ENCODE assay signal across 7 cellular contexts in the genomic region with DNA sequence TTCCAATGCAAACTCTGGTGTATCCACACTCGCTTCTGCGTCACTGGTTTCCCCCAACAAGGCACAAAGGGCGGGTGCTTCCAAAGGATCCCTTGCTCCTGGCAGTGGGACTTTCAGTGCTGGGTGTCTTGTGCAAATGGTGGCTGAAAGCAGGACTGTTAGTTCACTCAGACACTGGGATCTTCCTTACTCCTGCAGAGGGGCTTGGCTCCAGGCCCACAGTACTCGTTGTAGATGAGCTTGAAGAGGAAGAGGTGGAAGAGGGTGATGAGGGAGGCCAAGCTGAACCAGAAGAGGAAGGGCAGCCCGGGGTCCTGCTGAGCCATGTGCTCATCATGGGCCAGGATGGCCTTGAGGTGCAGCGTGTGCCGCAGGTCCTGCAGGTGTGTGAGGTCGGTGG. TPM values are rescaled to one million over a fixed set of nuclear protein-coding genes. Genes with fewer than 3 reads are reported as not detected.
A peak's percentile ranks its signal among the peaks of the same experiment; 100 is the strongest.
DNase-seq lines count a peak whose midpoint lies in the region; ATAC-seq and TF ChIP-seq lines count a peak whose summit lies in the region.
"Not testable (repeated sequence)": the region's sequence is repeated elsewhere in the genome, so short reads cannot be mapped to it uniquely, and the experiment has no call there.

No MANE protein-coding gene starts in this region.

- POLR2A ChIA-PET in activated naive CD8-positive, alpha-beta T cell treated with anti-CD3 and anti-CD28 coated beads, Interleukin-2, amount 10 ng/mL, durations not matched to agents 7 days and 5 days (lab: Charles Lee); naive thymus-derived CD4-positive, alpha-beta T cell (lab: Charles Lee): not testable (repeated sequence)

- not testable (repeated sequence) for H3K4me3 ChIP-seq in naive thymus-derived CD4-positive, alpha-beta T cell (ENCODE audit: low read length); osteoblast (ENCODE audit: insufficient read depth, low read length)

- H3K27ac Mint-ChIP-seq in activated naive CD8-positive, alpha-beta T cell treated with anti-CD3 and anti-CD28 coated beads, Interleukin-2, amount 10 ng/mL, durations not matched to agents 7 days and 5 days = peak overlapping the region; percentile 10
- H3K27ac Mint-ChIP-seq in naive thymus-derived CD4-positive, alpha-beta T cell; stimulated activated memory B cell treated with anti-CD40 and anti-IgM and Interleukin-4, amounts not matched to agents 10 μg/mL and 1 μg/mL and 100 μg/mL, for 72 hours: not testable (repeated sequence)

- intact Hi-C loops in naive thymus-derived CD4-positive, alpha-beta T cell (cut with micrococcal nuclease) = not testable (repeated sequence)

- ATAC-seq in activated naive CD8-positive, alpha-beta T cell treated with anti-CD3 and anti-CD28 coated beads, Interleukin-2, amount 10 ng/mL, durations not matched to agents 7 days and 5 days (ENCODE audit: low read depth); stimulated activated memory B cell treated with anti-CD40 and anti-IgM and Interleukin-4, amounts not matched to agents 10 μg/mL and 1 μg/mL and 100 μg/mL, for 72 hours: not testable (repeated sequence)
- ATAC-seq in foreskin keratinocyte (peak; percentile 5), left lobe of liver (peak; percentile 9)
- ATAC-seq in naive thymus-derived CD4-positive, alpha-beta T cell = peak; percentile 19

- not testable (repeated sequence) for H3K9me3 ChIP-seq in naive thymus-derived CD4-positive, alpha-beta T cell (ENCODE audit: control insufficient read depth in 2 of 3, low read length in 3 of 3); osteoblast (ENCODE audit: low read depth, low read length)

- not testable (repeated sequence) for H3K4me2 ChIP-seq in osteoblast (ENCODE audit: insufficient read depth, low read length)

- DNase-seq in GM10266 (ENCODE audit: extremely low spot score) (peak; percentile 10), osteoblast (ENCODE audit: insufficient read length, low spot score, missing footprints) (peak; percentile 48)
- not testable (repeated sequence) for DNase-seq in activated naive CD8-positive, alpha-beta T cell treated with anti-CD3 and anti-CD28 coated beads, Interleukin-2, amount 10 ng/mL, durations not matched to agents 7 days and 5 days; foreskin keratinocyte; left lobe of liver (ENCODE audit: low spot score); naive thymus-derived CD4-positive, alpha-beta T cell

- peaks cover 38% of the 10 kb centered on the region for H3K36me3 Mint-ChIP-seq in activated naive CD8-positive, alpha-beta T cell treated with anti-CD3 and anti-CD28 coated beads, Interleukin-2, amount 10 ng/mL, durations not matched to agents 7 days and 5 days
- peaks cover 0 to 55% (median 34%) of the 10 kb centered on the region in 5 donors for H3K36me3 Mint-ChIP-seq in naive thymus-derived CD4-positive, alpha-beta T cell
- peaks cover 44% of the 10 kb centered on the region for H3K36me3 Mint-ChIP-seq in stimulated activated memory B cell treated with anti-CD40 and anti-IgM and Interleukin-4, amounts not matched to agents 10 μg/mL and 1 μg/mL and 100 μg/mL, for 72 hours

- TF ChIP-seq CTCF in GM10266 (IDR thresholded peaks at IDR 0.05; ENCODE audit: control insufficient read depth, insufficient read depth, low read depth, missing control alignments); foreskin keratinocyte (conservative IDR thresholded peaks at IDR 0.05); osteoblast (IDR thresholded peaks at IDR 0.05; ENCODE audit: extremely low read depth, low read depth, low read length): not testable (repeated sequence)

- H3K36me3 ChIP-seq in naive thymus-derived CD4-positive, alpha-beta T cell (ENCODE audit: control insufficient read depth in 2 of 3, insufficient read depth in 3 of 3, low read length in 3 of 3) = peaks cover 0 to 13% (median 0%) of the 10 kb centered on the region in 3 experiments
- peaks cover 22% of the 10 kb centered on the region for H3K36me3 ChIP-seq in osteoblast (ENCODE audit: insufficient read depth, low read length)

- not testable (repeated sequence) for H3K27me3 ChIP-seq in foreskin keratinocyte; naive thymus-derived CD4-positive, alpha-beta T cell (ENCODE audit: control insufficient read depth in 2 of 2, insufficient read depth in 2 of 2, low read length in 2 of 2); osteoblast (ENCODE audit: insufficient read depth, low read length)

- H3K27ac ChIP-seq in foreskin keratinocyte; naive thymus-derived CD4-positive, alpha-beta T cell (ENCODE audit: low read depth, low read length); osteoblast (ENCODE audit: low read depth, low read length): not testable (repeated sequence)

- not testable (repeated sequence) for H3K4me3 Mint-ChIP-seq in activated naive CD8-positive, alpha-beta T cell treated with anti-CD3 and anti-CD28 coated beads, Interleukin-2, amount 10 ng/mL, durations not matched to agents 7 days and 5 days; naive thymus-derived CD4-positive, alpha-beta T cell
- peak overlapping the region; percentile 32 for H3K4me3 Mint-ChIP-seq in stimulated activated memory B cell treated with anti-CD40 and anti-IgM and Interleukin-4, amounts not matched to agents 10 μg/mL and 1 μg/mL and 100 μg/mL, for 72 hours

- not testable (repeated sequence) for H3K4me1 ChIP-seq in foreskin keratinocyte; naive thymus-derived CD4-positive, alpha-beta T cell (ENCODE audit: control insufficient read depth in 2 of 2, insufficient read depth in 2 of 2, low read length in 2 of 2); osteoblast (ENCODE audit: insufficient read depth, low read length)

- peaks cover 55% of the 10 kb centered on the region for H4K20me1 ChIP-seq in osteoblast (ENCODE audit: insufficient read depth, low read length)

- H3K27me3 Mint-ChIP-seq in activated naive CD8-positive, alpha-beta T cell treated with anti-CD3 and anti-CD28 coated beads, Interleukin-2, amount 10 ng/mL, durations not matched to agents 7 days and 5 days; naive thymus-derived CD4-positive, alpha-beta T cell; stimulated activated memory B cell treated with anti-CD40 and anti-IgM and Interleukin-4, amounts not matched to agents 10 μg/mL and 1 μg/mL and 100 μg/mL, for 72 hours: not testable (repeated sequence)

- H2AFZ ChIP-seq in osteoblast (ENCODE audit: low read length) = not testable (repeated sequence)

- H3K9me3 Mint-ChIP-seq in activated naive CD8-positive, alpha-beta T cell treated with anti-CD3 and anti-CD28 coated beads, Interleukin-2, amount 10 ng/mL, durations not matched to agents 7 days and 5 days = peaks cover 12% of the 10 kb centered on the region
- H3K9me3 Mint-ChIP-seq in naive thymus-derived CD4-positive, alpha-beta T cell; stimulated activated memory B cell treated with anti-CD40 and anti-IgM and Interleukin-4, amounts not matched to agents 10 μg/mL and 1 μg/mL and 100 μg/mL, for 72 hours: not testable (repeated sequence)

- not testable (repeated sequence) for H3K4me1 Mint-ChIP-seq in activated naive CD8-positive, alpha-beta T cell treated with anti-CD3 and anti-CD28 coated beads, Interleukin-2, amount 10 ng/mL, durations not matched to agents 7 days and 5 days
- H3K4me1 Mint-ChIP-seq in naive thymus-derived CD4-positive, alpha-beta T cell = peaks cover 2 to 47% (median 20%) of the 10 kb centered on the region in 7 donors
- peaks cover 29% of the 10 kb centered on the region for H3K4me1 Mint-ChIP-seq in stimulated activated memory B cell treated with anti-CD40 and anti-IgM and Interleukin-4, amounts not matched to agents 10 μg/mL and 1 μg/mL and 100 μg/mL, for 72 hours

- CTCF ChIA-PET in naive thymus-derived CD4-positive, alpha-beta T cell (lab: Charles Lee) = not testable (repeated sequence)

- peaks cover 85% of the 10 kb centered on the region for H3K79me2 ChIP-seq in osteoblast (ENCODE audit: insufficient read depth, low read length)

RNA-seq across cellular contexts. Expression of a gene that starts 13.3 kb away (rescaled TPM):
- 10 to 100 TPM; 55.8 to 60.4 TPM for total RNA-seq in activated naive CD8-positive, alpha-beta T cell treated with anti-CD3 and anti-CD28 coated beads, Interleukin-2, amount 10 ng/mL, durations not matched to agents 7 days and 5 days
- total RNA-seq in foreskin keratinocyte (52.0 and 58.2 TPM in 2 replicates), left lobe of liver (117 TPM), osteoblast (82.5 and 90.5 TPM in 2 replicates)
- polyA plus RNA-seq in foreskin keratinocyte = 21.6 and 25.8 TPM in 2 replicates
- total RNA-seq in naive thymus-derived CD4-positive, alpha-beta T cell = 10 to 100 TPM; 50.6 to 79.4 (median 54.9) TPM
- polyA plus RNA-seq in naive thymus-derived CD4-positive, alpha-beta T cell = 10 to 100 TPM; 28.6 to 44.5 TPM

RNA-seq across cellular contexts. Expression of a gene that starts 50.8 kb away (rescaled TPM):
- total RNA-seq in activated naive CD8-positive, alpha-beta T cell treated with anti-CD3 and anti-CD28 coated beads, Interleukin-2, amount 10 ng/mL, durations not matched to agents 7 days and 5 days = 100 to 1,000 TPM; 140 to 142 TPM
- total RNA-seq in foreskin keratinocyte (35.7 and 42.8 TPM in 2 replicates), left lobe of liver (37.1 TPM), osteoblast (52.1 and 56.9 TPM in 2 replicates)
- polyA plus RNA-seq in foreskin keratinocyte = 30.6 and 33.7 TPM in 2 replicates
- 100 to 1,000 TPM; 100 to 181 (median 141) TPM for total RNA-seq in naive thymus-derived CD4-positive, alpha-beta T cell
- polyA plus RNA-seq in naive thymus-derived CD4-positive, alpha-beta T cell = 1 to 10 TPM; 1.6 to 6.4 TPM
